1 cellular context compared by ENCODE assay signal in the genomic region with DNA sequence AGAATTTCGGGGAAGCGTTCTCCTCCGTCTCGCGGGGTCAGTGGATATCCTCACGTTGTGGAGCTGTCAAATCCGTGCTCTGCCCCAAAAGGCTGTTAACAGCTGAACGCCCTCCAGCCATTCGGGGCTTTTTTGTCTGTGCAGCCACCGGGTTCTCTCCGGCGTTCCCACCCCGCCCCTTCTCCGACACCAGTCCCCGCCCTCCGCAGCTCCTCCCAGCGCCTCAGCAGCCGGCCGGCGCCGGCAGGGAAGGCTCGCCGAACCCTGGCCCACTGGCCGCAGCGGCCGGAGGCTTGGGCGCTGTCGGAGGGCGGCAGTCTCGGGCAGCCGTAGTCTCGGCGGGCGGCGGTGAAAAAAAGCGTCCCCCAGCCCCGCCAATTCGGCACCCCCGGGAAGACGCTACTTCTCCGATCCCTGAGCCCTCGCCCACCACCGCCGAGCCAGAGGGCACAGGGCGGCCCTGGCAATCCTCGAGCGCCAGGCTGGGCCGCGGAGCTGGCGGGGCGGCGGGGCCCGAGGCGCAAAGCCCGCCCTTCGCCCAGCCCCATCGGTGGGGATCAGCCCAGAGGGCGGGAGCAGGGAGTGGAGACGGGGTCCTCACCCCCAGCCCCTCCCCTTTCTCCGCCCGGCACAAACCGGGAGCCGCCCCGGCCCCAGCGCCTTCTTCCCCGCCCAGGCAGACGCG.
TF ChIP-seq lines count a peak whose summit lies in the region.

A gene (minus strand): TSS at position 496 of the 685 bp plus-strand sequence. CDS start 773 bp downstream, outside the sequence.

TF ChIP-seq in HepG2, 621 proteins besides CTCF, POLR2A, EP300 and RAD21 (continued from another document and continues in another):
- TF ChIP-seq, protein P1, sequence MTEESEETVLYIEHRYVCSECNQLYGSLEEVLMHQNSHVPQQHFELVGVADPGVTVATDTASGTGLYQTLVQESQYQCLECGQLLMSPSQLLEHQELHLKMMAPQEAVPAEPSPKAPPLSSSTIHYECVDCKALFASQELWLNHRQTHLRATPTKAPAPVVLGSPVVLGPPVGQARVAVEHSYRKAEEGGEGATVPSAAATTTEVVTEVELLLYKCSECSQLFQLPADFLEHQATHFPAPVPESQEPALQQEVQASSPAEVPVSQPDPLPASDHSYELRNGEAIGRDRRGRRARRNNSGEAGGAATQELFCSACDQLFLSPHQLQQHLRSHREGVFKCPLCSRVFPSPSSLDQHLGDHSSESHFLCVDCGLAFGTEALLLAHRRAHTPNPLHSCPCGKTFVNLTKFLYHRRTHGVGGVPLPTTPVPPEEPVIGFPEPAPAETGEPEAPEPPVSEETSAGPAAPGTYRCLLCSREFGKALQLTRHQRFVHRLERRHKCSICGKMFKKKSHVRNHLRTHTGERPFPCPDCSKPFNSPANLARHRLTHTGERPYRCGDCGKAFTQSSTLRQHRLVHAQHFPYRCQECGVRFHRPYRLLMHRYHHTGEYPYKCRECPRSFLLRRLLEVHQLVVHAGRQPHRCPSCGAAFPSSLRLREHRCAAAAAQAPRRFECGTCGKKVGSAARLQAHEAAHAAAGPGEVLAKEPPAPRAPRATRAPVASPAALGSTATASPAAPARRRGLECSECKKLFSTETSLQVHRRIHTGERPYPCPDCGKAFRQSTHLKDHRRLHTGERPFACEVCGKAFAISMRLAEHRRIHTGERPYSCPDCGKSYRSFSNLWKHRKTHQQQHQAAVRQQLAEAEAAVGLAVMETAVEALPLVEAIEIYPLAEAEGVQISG (CRISPR knock-in tag; IDR thresholded peaks at IDR 0.05), result 0 out of 2 replicates have a peak, but pooled peaks have one; percentile 6
- TF ChIP-seq, protein P2, sequence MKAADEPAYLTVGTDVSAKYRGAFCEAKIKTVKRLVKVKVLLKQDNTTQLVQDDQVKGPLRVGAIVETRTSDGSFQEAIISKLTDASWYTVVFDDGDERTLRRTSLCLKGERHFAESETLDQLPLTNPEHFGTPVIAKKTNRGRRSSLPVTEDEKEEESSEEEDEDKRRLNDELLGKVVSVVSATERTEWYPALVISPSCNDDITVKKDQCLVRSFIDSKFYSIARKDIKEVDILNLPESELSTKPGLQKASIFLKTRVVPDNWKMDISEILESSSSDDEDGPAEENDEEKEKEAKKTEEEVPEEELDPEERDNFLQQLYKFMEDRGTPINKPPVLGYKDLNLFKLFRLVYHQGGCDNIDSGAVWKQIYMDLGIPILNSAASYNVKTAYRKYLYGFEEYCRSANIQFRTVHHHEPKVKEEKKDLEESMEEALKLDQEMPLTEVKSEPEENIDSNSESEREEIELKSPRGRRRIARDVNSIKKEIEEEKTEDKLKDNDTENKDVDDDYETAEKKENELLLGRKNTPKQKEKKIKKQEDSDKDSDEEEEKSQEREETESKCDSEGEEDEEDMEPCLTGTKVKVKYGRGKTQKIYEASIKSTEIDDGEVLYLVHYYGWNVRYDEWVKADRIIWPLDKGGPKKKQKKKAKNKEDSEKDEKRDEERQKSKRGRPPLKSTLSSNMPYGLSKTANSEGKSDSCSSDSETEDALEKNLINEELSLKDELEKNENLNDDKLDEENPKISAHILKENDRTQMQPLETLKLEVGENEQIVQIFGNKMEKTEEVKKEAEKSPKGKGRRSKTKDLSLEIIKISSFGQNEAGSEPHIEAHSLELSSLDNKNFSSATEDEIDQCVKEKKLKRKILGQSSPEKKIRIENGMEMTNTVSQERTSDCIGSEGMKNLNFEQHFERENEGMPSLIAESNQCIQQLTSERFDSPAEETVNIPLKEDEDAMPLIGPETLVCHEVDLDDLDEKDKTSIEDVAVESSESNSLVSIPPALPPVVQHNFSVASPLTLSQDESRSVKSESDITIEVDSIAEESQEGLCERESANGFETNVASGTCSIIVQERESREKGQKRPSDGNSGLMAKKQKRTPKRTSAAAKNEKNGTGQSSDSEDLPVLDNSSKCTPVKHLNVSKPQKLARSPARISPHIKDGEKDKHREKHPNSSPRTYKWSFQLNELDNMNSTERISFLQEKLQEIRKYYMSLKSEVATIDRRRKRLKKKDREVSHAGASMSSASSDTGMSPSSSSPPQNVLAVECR (CRISPR knock-in tag; IDR thresholded peaks at IDR 0.05; ENCODE audit: borderline replicate concordance), result peak; percentile 69; the same call in 1 of the 2 replicates
- no peak for TF ChIP-seq FOXP1 (IDR thresholded peaks at IDR 0.05)
- TF ChIP-seq FOXP1 (CRISPR knock-in tag; IDR thresholded peaks at IDR 0.05), result no peak
- TF ChIP-seq, protein P3, sequence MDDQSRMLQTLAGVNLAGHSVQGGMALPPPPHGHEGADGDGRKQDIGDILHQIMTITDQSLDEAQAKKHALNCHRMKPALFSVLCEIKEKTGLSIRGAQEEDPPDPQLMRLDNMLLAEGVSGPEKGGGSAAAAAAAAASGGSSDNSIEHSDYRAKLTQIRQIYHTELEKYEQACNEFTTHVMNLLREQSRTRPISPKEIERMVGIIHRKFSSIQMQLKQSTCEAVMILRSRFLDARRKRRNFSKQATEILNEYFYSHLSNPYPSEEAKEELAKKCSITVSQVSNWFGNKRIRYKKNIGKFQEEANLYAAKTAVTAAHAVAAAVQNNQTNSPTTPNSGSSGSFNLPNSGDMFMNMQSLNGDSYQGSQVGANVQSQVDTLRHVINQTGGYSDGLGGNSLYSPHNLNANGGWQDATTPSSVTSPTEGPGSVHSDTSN (CRISPR knock-in tag; IDR thresholded peaks at IDR 0.05; ENCODE audit: borderline replicate concordance), result no peak
- TF ChIP-seq, protein P4, sequence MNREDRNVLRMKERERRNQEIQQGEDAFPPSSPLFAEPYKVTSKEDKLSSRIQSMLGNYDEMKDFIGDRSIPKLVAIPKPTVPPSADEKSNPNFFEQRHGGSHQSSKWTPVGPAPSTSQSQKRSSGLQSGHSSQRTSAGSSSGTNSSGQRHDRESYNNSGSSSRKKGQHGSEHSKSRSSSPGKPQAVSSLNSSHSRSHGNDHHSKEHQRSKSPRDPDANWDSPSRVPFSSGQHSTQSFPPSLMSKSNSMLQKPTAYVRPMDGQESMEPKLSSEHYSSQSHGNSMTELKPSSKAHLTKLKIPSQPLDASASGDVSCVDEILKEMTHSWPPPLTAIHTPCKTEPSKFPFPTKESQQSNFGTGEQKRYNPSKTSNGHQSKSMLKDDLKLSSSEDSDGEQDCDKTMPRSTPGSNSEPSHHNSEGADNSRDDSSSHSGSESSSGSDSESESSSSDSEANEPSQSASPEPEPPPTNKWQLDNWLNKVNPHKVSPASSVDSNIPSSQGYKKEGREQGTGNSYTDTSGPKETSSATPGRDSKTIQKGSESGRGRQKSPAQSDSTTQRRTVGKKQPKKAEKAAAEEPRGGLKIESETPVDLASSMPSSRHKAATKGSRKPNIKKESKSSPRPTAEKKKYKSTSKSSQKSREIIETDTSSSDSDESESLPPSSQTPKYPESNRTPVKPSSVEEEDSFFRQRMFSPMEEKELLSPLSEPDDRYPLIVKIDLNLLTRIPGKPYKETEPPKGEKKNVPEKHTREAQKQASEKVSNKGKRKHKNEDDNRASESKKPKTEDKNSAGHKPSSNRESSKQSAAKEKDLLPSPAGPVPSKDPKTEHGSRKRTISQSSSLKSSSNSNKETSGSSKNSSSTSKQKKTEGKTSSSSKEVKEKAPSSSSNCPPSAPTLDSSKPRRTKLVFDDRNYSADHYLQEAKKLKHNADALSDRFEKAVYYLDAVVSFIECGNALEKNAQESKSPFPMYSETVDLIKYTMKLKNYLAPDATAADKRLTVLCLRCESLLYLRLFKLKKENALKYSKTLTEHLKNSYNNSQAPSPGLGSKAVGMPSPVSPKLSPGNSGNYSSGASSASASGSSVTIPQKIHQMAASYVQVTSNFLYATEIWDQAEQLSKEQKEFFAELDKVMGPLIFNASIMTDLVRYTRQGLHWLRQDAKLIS (CRISPR knock-in tag; IDR thresholded peaks at IDR 0.05), result no peak
- TF ChIP-seq SRF (IDR thresholded peaks at IDR 0.05; ENCODE audit: low read depth, low read length), result no peak
- TF ChIP-seq KMT2B (CRISPR knock-in tag; IDR thresholded peaks at IDR 0.05), result no peak
- TF ChIP-seq, protein P5, sequence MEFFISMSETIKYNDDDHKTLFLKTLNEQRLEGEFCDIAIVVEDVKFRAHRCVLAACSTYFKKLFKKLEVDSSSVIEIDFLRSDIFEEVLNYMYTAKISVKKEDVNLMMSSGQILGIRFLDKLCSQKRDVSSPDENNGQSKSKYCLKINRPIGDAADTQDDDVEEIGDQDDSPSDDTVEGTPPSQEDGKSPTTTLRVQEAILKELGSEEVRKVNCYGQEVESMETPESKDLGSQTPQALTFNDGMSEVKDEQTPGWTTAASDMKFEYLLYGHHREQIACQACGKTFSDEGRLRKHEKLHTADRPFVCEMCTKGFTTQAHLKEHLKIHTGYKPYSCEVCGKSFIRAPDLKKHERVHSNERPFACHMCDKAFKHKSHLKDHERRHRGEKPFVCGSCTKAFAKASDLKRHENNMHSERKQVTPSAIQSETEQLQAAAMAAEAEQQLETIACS (CRISPR knock-in tag; IDR thresholded peaks at IDR 0.05), result no peak
- TF ChIP-seq, protein P6, sequence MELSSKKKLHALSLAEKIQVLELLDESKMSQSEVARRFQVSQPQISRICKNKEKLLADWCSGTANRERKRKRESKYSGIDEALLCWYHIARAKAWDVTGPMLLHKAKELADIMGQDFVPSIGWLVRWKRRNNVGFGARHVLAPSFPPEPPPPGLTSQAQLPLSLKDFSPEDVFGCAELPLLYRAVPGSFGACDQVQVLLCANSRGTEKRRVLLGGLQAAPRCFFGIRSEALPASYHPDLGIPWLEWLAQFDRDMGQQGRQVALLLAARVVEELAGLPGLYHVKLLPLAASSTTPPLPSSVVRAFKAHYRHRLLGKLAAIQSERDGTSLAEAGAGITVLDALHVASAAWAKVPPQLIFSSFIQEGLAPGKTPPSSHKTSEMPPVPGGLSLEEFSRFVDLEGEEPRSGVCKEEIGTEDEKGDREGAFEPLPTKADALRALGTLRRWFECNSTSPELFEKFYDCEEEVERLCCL (CRISPR knock-in tag; IDR thresholded peaks at IDR 0.05; ENCODE audit: borderline replicate concordance), result no peak
- peak; percentile 93 for TF ChIP-seq ZNF772 (CRISPR knock-in tag; IDR thresholded peaks at IDR 0.05)
- TF ChIP-seq CHD4 (IDR thresholded peaks at IDR 0.05; ENCODE audit: borderline replicate concordance, low read length), result no peak
- TF ChIP-seq ZNF253 (CRISPR knock-in tag; IDR thresholded peaks at IDR 0.05; ENCODE audit: borderline replicate concordance), result 0 out of 2 replicates have a peak, but pooled peaks have one; percentile 77
- no peak for TF ChIP-seq ZNF468 (CRISPR knock-in tag; IDR thresholded peaks at IDR 0.05)
- no peak for TF ChIP-seq NONO (IDR thresholded peaks at IDR 0.05)
- peak; percentile 75 for TF ChIP-seq NONO (CRISPR knock-in tag; conservative IDR thresholded peaks at IDR 0.05)
- TF ChIP-seq, protein P7, sequence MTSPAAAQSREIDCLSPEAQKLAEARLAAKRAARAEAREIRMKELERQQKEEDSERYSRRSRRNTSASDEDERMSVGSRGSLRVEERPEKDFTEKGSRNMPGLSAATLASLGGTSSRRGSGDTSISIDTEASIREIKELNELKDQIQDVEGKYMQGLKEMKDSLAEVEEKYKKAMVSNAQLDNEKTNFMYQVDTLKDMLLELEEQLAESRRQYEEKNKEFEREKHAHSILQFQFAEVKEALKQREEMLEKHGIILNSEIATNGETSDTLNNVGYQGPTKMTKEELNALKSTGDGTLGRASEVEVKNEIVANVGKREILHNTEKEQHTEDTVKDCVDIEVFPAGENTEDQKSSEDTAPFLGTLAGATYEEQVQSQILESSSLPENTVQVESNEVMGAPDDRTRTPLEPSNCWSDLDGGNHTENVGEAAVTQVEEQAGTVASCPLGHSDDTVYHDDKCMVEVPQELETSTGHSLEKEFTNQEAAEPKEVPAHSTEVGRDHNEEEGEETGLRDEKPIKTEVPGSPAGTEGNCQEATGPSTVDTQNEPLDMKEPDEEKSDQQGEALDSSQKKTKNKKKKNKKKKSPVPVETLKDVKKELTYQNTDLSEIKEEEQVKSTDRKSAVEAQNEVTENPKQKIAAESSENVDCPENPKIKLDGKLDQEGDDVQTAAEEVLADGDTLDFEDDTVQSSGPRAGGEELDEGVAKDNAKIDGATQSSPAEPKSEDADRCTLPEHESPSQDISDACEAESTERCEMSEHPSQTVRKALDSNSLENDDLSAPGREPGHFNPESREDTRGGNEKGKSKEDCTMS (CRISPR knock-in tag; conservative IDR thresholded peaks at IDR 0.05), result no peak
- TF ChIP-seq ZC3H4 (CRISPR knock-in tag; IDR thresholded peaks at IDR 0.05; ENCODE audit: borderline replicate concordance), result no peak
- no peak for TF ChIP-seq ZNF30 (CRISPR knock-in tag; IDR thresholded peaks at IDR 0.05)
- no peak for TF ChIP-seq ZNF75D (CRISPR knock-in tag; IDR thresholded peaks at IDR 0.05; ENCODE audit: borderline replicate concordance)
- TF ChIP-seq, protein P8, sequence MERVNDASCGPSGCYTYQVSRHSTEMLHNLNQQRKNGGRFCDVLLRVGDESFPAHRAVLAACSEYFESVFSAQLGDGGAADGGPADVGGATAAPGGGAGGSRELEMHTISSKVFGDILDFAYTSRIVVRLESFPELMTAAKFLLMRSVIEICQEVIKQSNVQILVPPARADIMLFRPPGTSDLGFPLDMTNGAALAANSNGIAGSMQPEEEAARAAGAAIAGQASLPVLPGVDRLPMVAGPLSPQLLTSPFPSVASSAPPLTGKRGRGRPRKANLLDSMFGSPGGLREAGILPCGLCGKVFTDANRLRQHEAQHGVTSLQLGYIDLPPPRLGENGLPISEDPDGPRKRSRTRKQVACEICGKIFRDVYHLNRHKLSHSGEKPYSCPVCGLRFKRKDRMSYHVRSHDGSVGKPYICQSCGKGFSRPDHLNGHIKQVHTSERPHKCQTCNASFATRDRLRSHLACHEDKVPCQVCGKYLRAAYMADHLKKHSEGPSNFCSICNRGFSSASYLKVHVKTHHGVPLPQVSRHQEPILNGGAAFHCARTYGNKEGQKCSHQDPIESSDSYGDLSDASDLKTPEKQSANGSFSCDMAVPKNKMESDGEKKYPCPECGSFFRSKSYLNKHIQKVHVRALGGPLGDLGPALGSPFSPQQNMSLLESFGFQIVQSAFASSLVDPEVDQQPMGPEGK (CRISPR knock-in tag; IDR thresholded peaks at IDR 0.05), result peak; percentile 43; the same call in 1 of the 2 replicates
- TF ChIP-seq ZNF383 (CRISPR knock-in tag; IDR thresholded peaks at IDR 0.05; ENCODE audit: borderline replicate concordance), result 0 out of 2 replicates have a peak, but pooled peaks have one; percentile 12
- TF ChIP-seq SP2 (CRISPR knock-in tag; IDR thresholded peaks at IDR 0.05), result peak; percentile 59; the same call in 1 of the 2 replicates
- 0 out of 2 replicates have a peak, but pooled peaks have one; percentile 28 for TF ChIP-seq ZNF451 (CRISPR knock-in tag; IDR thresholded peaks at IDR 0.05)
- TF ChIP-seq, protein P9, sequence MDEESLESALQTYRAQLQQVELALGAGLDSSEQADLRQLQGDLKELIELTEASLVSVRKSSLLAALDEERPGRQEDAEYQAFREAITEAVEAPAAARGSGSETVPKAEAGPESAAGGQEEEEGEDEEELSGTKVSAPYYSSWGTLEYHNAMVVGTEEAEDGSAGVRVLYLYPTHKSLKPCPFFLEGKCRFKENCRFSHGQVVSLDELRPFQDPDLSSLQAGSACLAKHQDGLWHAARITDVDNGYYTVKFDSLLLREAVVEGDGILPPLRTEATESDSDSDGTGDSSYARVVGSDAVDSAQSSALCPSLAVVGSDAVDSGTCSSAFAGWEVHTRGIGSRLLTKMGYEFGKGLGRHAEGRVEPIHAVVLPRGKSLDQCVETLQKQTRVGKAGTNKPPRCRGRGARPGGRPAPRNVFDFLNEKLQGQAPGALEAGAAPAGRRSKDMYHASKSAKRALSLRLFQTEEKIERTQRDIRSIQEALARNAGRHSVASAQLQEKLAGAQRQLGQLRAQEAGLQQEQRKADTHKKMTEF (CRISPR knock-in tag; IDR thresholded peaks at IDR 0.05), result peak; percentile 88; the same call in 1 of the 2 replicates
- no peak for TF ChIP-seq ATAD3A (CRISPR knock-in tag; IDR thresholded peaks at IDR 0.05)
- no peak for TF ChIP-seq NCOR1 (IDR thresholded peaks at IDR 0.05; ENCODE audit: borderline replicate concordance, low read length)
- TF ChIP-seq ISL2 (CRISPR knock-in tag; IDR thresholded peaks at IDR 0.05), result peak; percentile 68; the same call in 1 of the 2 replicates
- TF ChIP-seq ZNF354B (CRISPR knock-in tag; IDR thresholded peaks at IDR 0.05), result no peak; the same call in none of the 2 replicates
